Comparison of ENCODE assay signal across 24 cellular contexts in genomic region chr18:80178935-80179818, GRCh38.
DNase-seq lines count a peak whose midpoint lies in the region; ATAC-seq, FAIRE-seq and TF ChIP-seq lines count a peak whose summit lies in the region.
"Had no signal": no experiment of that assay in that cellular context is flagged by ENCODE, and none has a peak within 500 bp of the region (broad histone marks: within the 10 kb centered on the region; RNA-seq: fewer than 3 reads in every experiment).

No MANE protein-coding gene starts in this region.

- H3K4me2 ChIP-seq in neuronal stem cell (ENCODE audit: insufficient read depth, low read length, poor library complexity, severe bottlenecking): no peak overlapping the region
- H3K4me2 ChIP-seq: A549 had no signal

- intact Hi-C loops in CD4-positive, alpha-beta memory T cell (cut with micrococcal nuclease): no loop called here

- no peaks in the 10 kb centered on the region for H3K9me3 Mint-ChIP-seq in CD4-positive, alpha-beta memory T cell

- no peak overlapping the region for H2BK12ac ChIP-seq in neuronal stem cell (ENCODE audit: low read length)

- peak overlapping the region; percentile 32 for H3K23ac ChIP-seq in neuronal stem cell (ENCODE audit: low read depth, low read length, poor library complexity)

- peak overlapping the region; percentile 45 for H3K4ac ChIP-seq in neuronal stem cell (ENCODE audit: low read length)

- peak; percentile 5 for ATAC-seq in GM18511 (IDR thresholded peaks at IDR 0.05; ENCODE audit: unreplicated experiment)
- peak; percentile 76 for ATAC-seq in RWPE2 (ENCODE audit: low read depth)
- ATAC-seq: A549; HCT116; left lung; Panc1; stimulated activated naive CD8-positive, alpha-beta T cell treated with anti-CD3 and anti-CD28 coated beads, Interleukin-15, Interleukin-2, amounts not matched to agents 100 U/mL and 50 U/mL, for 24 hours had no signal

- H3K36me3 Mint-ChIP-seq in CD4-positive, alpha-beta memory T cell: no peaks in the 10 kb centered on the region
- H3K36me3 Mint-ChIP-seq: immature natural killer cell had no signal

- CTCF ChIA-PET in CD4-positive, alpha-beta memory T cell (lab: Charles Lee; ENCODE audit: partially characterized antibody): no interaction called here

- peaks cover 3 to 10% of the 10 kb centered on the region in 2 donors for H3K27me3 Mint-ChIP-seq in CD4-positive, alpha-beta memory T cell

- POLR2A ChIA-PET in CD4-positive, alpha-beta memory T cell (lab: Charles Lee; ENCODE audit: partially characterized antibody): no interaction called here

- H3K27me3 ChIP-seq in RWPE2 (ENCODE audit: insufficient read depth, poor library complexity, severe bottlenecking) (no peaks in the 10 kb centered on the region), esophagus (ENCODE audit: control insufficient read depth in 1 of 2, insufficient read depth in 2 of 2, low read length in 2 of 2) (no peaks in the 10 kb centered on the region), neuronal stem cell (ENCODE audit: control insufficient read depth in 3 of 3, insufficient read depth in 3 of 3, low read depth in 1 of 3, low read length in 3 of 3) (no peaks in the 10 kb centered on the region)
- H3K27me3 ChIP-seq in CD4-positive, alpha-beta memory T cell (ENCODE audit: insufficient read depth, low read length): no peaks in the 10 kb centered on the region
- H3K27me3 ChIP-seq: adrenal gland, brain microvascular endothelial cell, left lung, SJCRH30, tibial artery had no signal

- no peak for TF ChIP-seq CTCF in RWPE2 (IDR thresholded peaks at IDR 0.05; ENCODE audit: poor library complexity, severe bottlenecking)

- no peak overlapping the region for H3K14ac ChIP-seq in neuronal stem cell (ENCODE audit: low read length)

- H3K9ac ChIP-seq in neuronal stem cell (ENCODE audit: low read depth, low read length, poor library complexity): no peak overlapping the region

- no peaks in the 10 kb centered on the region for H3K36me3 ChIP-seq in RWPE2 (ENCODE audit: low read depth)
- H3K36me3 ChIP-seq in esophagus (ENCODE audit: control insufficient read depth in 2 of 2, insufficient read depth in 2 of 2, low read length in 1 of 2): peaks cover 0 to 3% of the 10 kb centered on the region in 2 donors
- H3K36me3 ChIP-seq in neuronal stem cell (replicated peaks in 1 of 2; ENCODE audit: control insufficient read depth in 2 of 2, insufficient read depth in 2 of 2, low read length in 2 of 2): peaks cover 0 to 20% of the 10 kb centered on the region in 2 donors
- no peaks in the 10 kb centered on the region for H3K36me3 ChIP-seq in CD4-positive, alpha-beta memory T cell (ENCODE audit: insufficient read depth, low read length)
- H3K36me3 ChIP-seq: adrenal gland, brain microvascular endothelial cell, left lung, SJCRH30, tibial artery had no signal

- FAIRE-seq in GM12892 (lab: Jason Lieb, UNC): no peak
- FAIRE-seq: A549, G401.6 had no signal

- H4K91ac ChIP-seq in neuronal stem cell (ENCODE audit: low read depth, low read length, poor library complexity): no peak overlapping the region

- no peak overlapping the region for H4K8ac ChIP-seq in neuronal stem cell (ENCODE audit: low read depth, low read length)

- H2BK15ac ChIP-seq in neuronal stem cell (ENCODE audit: low read length): no peak overlapping the region

- H3K79me1 ChIP-seq in neuronal stem cell (ENCODE audit: low read depth, low read length): no peaks in the 10 kb centered on the region

- WGBS in esophagus, 2 donors: 54 to 79% methylated on average over 30 of the region's 30 CpGs
- WGBS in neuronal stem cell (ENCODE audit: extremely low coverage in 2 of 2, insufficient read length in 2 of 2, insufficient replicate concordance in 1 of 2), 2 donors: no CpG with 5 or more reads among the region's 30 CpGs

- H3K27ac ChIP-seq in RWPE2 (ENCODE audit: poor library complexity, severe bottlenecking) (peak overlapping the region; percentile 62), esophagus (ENCODE audit: low read depth in 2 of 2, low read length in 1 of 2) (peak overlapping the region; percentile 87 to 88), neuronal stem cell (replicated peaks; ENCODE audit: low read length) (no peak overlapping the region)
- no peak overlapping the region for H3K27ac ChIP-seq in CD4-positive, alpha-beta memory T cell (ENCODE audit: low read depth, low read length)
- H3K27ac ChIP-seq: A549, adrenal gland, brain microvascular endothelial cell, left lung, SJCRH30, tibial artery had no signal

- H2AFZ ChIP-seq in neuronal stem cell (ENCODE audit: low read length): no peak overlapping the region

- H2AK5ac ChIP-seq in neuronal stem cell (ENCODE audit: low read depth, low read length): no peak overlapping the region

- H3K4me1 Mint-ChIP-seq in CD4-positive, alpha-beta memory T cell: peaks cover 14 to 17% (median 15%) of the 10 kb centered on the region in 4 donors

- peak overlapping the region in 1 of 7 donors; percentile 37 for H3K27ac Mint-ChIP-seq in CD4-positive, alpha-beta memory T cell

- H2BK120ac ChIP-seq in neuronal stem cell (ENCODE audit: low read depth, low read length): no peak overlapping the region

- no peak overlapping the region for H2BK5ac ChIP-seq in neuronal stem cell (ENCODE audit: low read length)

- peak; percentile 85 for DNase-seq in RWPE2 (ENCODE audit: low spot score)
- DNase-seq in neuronal stem cell (ENCODE audit: low spot score): no peak
- no peak for DNase-seq in GM12892 (ENCODE audit: insufficient read length)
- DNase-seq in NCI-H2171 treated with DMSO at 0.1 percent for 48 hours (lab: John Stamatoyannopoulos, UW): no peak
- DNase-seq in RKO (ENCODE audit: low spot score): no peak
- no peak for DNase-seq in CD4-positive, alpha-beta memory T cell
- DNase-seq: activated CD4-positive, CD25-positive, alpha-beta regulatory T cell; activated naive CD4-positive, alpha-beta T cell treated with Interleukin-2 at 50 U/mL for 16 hours; adrenal gland; brain microvascular endothelial cell; erythroblast; foreskin melanocyte; Karpas-422; SJCRH30; stimulated activated naive CD8-positive, alpha-beta T cell treated with anti-CD3 and anti-CD28 coated beads, Interleukin-15, Interleukin-2, amounts not matched to agents 100 U/mL and 50 U/mL, for 24 hours had no signal

- H3K4me3 ChIP-seq in RWPE2 (ENCODE audit: severe bottlenecking): no peak overlapping the region
- no peak overlapping the region for H3K4me3 ChIP-seq in esophagus (ENCODE audit: low read depth in 1 of 2, low read length in 2 of 2)
- H3K4me3 ChIP-seq in neuronal stem cell (ENCODE audit: low read length in 2 of 2): peak overlapping the region in 1 of 2 donors; percentile 57
- no peak overlapping the region for H3K4me3 ChIP-seq in CD4-positive, alpha-beta memory T cell (ENCODE audit: low read length in 2 of 2)
- H3K4me3 ChIP-seq: A549, adrenal gland, left lung, SJCRH30, tibial artery had no signal

- H3K9me3 ChIP-seq in RWPE2 (ENCODE audit: severe bottlenecking) (no peaks in the 10 kb centered on the region), esophagus (ENCODE audit: control insufficient read depth in 2 of 2, insufficient read depth in 1 of 2, low read depth in 1 of 2, low read length in 1 of 2) (no peaks in the 10 kb centered on the region), neuronal stem cell (replicated peaks in 1 of 2; ENCODE audit: control insufficient read depth in 2 of 2, insufficient read depth in 1 of 2, low read depth in 1 of 2, low read length in 2 of 2) (no peaks in the 10 kb centered on the region)
- no peaks in the 10 kb centered on the region for H3K9me3 ChIP-seq in CD4-positive, alpha-beta memory T cell (ENCODE audit: control insufficient read depth in 1 of 2, low read length in 2 of 2)
- H3K9me3 ChIP-seq: A549, adrenal gland, left lung, SJCRH30, tibial artery had no signal

- H3K4me3 Mint-ChIP-seq in CD4-positive, alpha-beta memory T cell: no peak overlapping the region

- no peak overlapping the region for H3K18ac ChIP-seq in neuronal stem cell (ENCODE audit: low read length)

- H3K4me1 ChIP-seq in RWPE2 (ENCODE audit: insufficient read depth, poor library complexity, severe bottlenecking) (peaks cover 20% of the 10 kb centered on the region), esophagus (ENCODE audit: control insufficient read depth in 2 of 2, insufficient read depth in 2 of 2, low read length in 1 of 2) (peaks cover 5 to 53% of the 10 kb centered on the region in 2 donors), neuronal stem cell (ENCODE audit: control insufficient read depth in 2 of 2, insufficient read depth in 1 of 2, low read depth in 1 of 2, low read length in 2 of 2) (peaks cover 0 to 3% of the 10 kb centered on the region in 2 donors)
- peaks cover 15% of the 10 kb centered on the region for H3K4me1 ChIP-seq in CD4-positive, alpha-beta memory T cell (ENCODE audit: insufficient read depth, low read length)
- H3K4me1 ChIP-seq: A549, adrenal gland, left lung, SJCRH30, tibial artery had no signal

- TF ChIP-seq POLR2A in GM12892 (IDR thresholded peaks at IDR 0.05; ENCODE audit: low read depth, low read length): no peak

Comparison
In these comparisons a context has a peak if more than half of its experiments do, and no peak if none do; other contexts are left out.
1. H3K27ac ChIP-seq: peak in RWPE2 (single experiment) and esophagus (2 of 2); none in neuronal stem cell (single experiment) and CD4-positive, alpha-beta memory T cell (single experiment).